In the genomic region with DNA sequence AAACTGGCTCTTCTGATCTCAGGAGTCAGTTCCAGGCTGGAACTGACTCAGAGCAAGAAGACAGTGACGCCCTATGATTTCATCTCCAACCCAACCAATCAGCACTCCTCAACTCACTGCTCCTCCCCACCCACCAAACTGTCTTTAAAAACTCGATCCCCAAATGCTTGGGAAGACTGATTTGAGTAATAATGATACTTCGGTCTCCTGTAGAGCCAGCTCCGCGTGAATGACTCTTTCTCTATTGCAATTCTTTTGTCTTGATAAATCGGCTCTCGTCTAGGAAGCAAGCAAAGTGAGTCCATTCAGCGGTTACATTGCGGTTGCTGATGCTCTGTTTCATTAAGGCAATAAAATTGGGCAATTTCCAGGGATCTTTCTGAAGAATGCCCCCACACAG, we compare ENCODE assay signal across 22 cellular contexts.
DNase-seq lines count a peak whose midpoint lies in the region; ATAC-seq, FAIRE-seq and TF ChIP-seq lines count a peak whose summit lies in the region.
"Had no signal": no experiment of that assay in that cellular context is flagged by ENCODE, and none has a peak within 500 bp of the region (broad histone marks: within the 10 kb centered on the region; RNA-seq: fewer than 3 reads in every experiment).

No MANE protein-coding gene starts in this region.

- no peak overlapping the region for H3K9ac ChIP-seq in astrocyte (ENCODE audit: low read length)

- H3K79me2 ChIP-seq in astrocyte (ENCODE audit: insufficient read depth, low read length) = no peaks in the 10 kb centered on the region

- H3K27ac Mint-ChIP-seq in astrocyte (ENCODE audit: unreplicated experiment) = no peak overlapping the region
- peak overlapping the region; percentile 65 for H3K27ac Mint-ChIP-seq in progenitor cell of endocrine pancreas
- H3K27ac Mint-ChIP-seq: CD4-positive, CD25-positive, alpha-beta regulatory T cell had no signal

- H2AFZ ChIP-seq in astrocyte (ENCODE audit: low read depth, low read length) = peak overlapping the region; percentile 26

- H3K9me3 Mint-ChIP-seq in astrocyte (ENCODE audit: unreplicated experiment) (peaks cover 6% of the 10 kb centered on the region), progenitor cell of endocrine pancreas (ENCODE audit: low read depth) (no peaks in the 10 kb centered on the region)

- H3K36me3 Mint-ChIP-seq in astrocyte (ENCODE audit: low read depth, unreplicated experiment) (no peaks in the 10 kb centered on the region), progenitor cell of endocrine pancreas (ENCODE audit: insufficient read depth) (no peaks in the 10 kb centered on the region)
- H3K36me3 Mint-ChIP-seq: CD4-positive, CD25-positive, alpha-beta regulatory T cell had no signal

- peak overlapping the region; percentile 33 for H3K4me2 ChIP-seq in astrocyte (ENCODE audit: low read length)

- H3K27me3 ChIP-seq in astrocyte (ENCODE audit: insufficient read depth, low read length) (no peaks in the 10 kb centered on the region), iPS DF 6.9 (ENCODE audit: control insufficient read depth, insufficient read depth, low read length) (no peaks in the 10 kb centered on the region)
- H3K27me3 ChIP-seq: Peyer's patch had no signal

- no peak overlapping the region for H3K4me3 Mint-ChIP-seq in astrocyte (ENCODE audit: unreplicated experiment)
- no peak overlapping the region for H3K4me3 Mint-ChIP-seq in progenitor cell of endocrine pancreas (ENCODE audit: low read depth)
- H3K4me3 Mint-ChIP-seq: CD4-positive, CD25-positive, alpha-beta regulatory T cell had no signal

- intact Hi-C loops in posterior vena cava (cut with DNase I) = no loop called here

- H3K27me3 Mint-ChIP-seq in astrocyte (ENCODE audit: low read depth, unreplicated experiment) (no peaks in the 10 kb centered on the region), progenitor cell of endocrine pancreas (no peaks in the 10 kb centered on the region)
- H3K27me3 Mint-ChIP-seq: CD4-positive, CD25-positive, alpha-beta regulatory T cell had no signal

- no peak for FAIRE-seq in astrocyte (lab: Jason Lieb, UNC)
- FAIRE-seq: K562 had no signal

- no peak overlapping the region for H3K4me3 ChIP-seq in astrocyte (ENCODE audit: insufficient read depth, low read depth, low read length)
- no peak overlapping the region for H3K4me3 ChIP-seq in iPS DF 6.9 (ENCODE audit: low read length)
- H3K4me3 ChIP-seq: K562, Peyer's patch had no signal

- DNase-seq in astrocyte (ENCODE audit: low read depth) (no peak), iPS DF 6.9 (ENCODE audit: low read depth, low spot score) (peak; percentile 76), progenitor cell of endocrine pancreas (ENCODE audit: low spot score, unreplicated experiment) (no peak), posterior vena cava (ENCODE audit: low spot score) (no peak), NAMALWA (ENCODE audit: low spot score) (no peak)
- DNase-seq in stimulated activated naive CD4-positive, alpha-beta T cell (lab: John Stamatoyannopoulos, UW) = no peak
- DNase-seq: ACHN; Calu3; CD4-positive, CD25-positive, alpha-beta regulatory T cell; DMS79; GF-D8; HCEC 1CT; NCI-H1092; NCI-H1694; NCI-H2107; NCI-H345; Peyer's patch; Right ventricle myocardium superior had no signal

- H3K36me3 ChIP-seq in astrocyte (ENCODE audit: insufficient read depth, low read length) = no peaks in the 10 kb centered on the region
- H3K36me3 ChIP-seq in iPS DF 6.9 (ENCODE audit: control insufficient read depth, insufficient read depth, low read length) = no peaks in the 10 kb centered on the region
- H3K36me3 ChIP-seq: Peyer's patch had no signal

- no peak overlapping the region for H3K27ac ChIP-seq in astrocyte (ENCODE audit: low read depth, low read length)
- H3K27ac ChIP-seq in iPS DF 6.9 (ENCODE audit: low read length) = peak overlapping the region; percentile 38
- H3K27ac ChIP-seq: Peyer's patch had no signal

- WGBS in iPS DF 6.9 (ENCODE audit: insufficient coverage, insufficient read length) = no CpG with 5 or more reads among the region's 9 CpGs

- H4K20me1 ChIP-seq in astrocyte (ENCODE audit: insufficient read depth, low read length) = no peaks in the 10 kb centered on the region

- H3K4me1 ChIP-seq in astrocyte (ENCODE audit: insufficient read depth, low read length) (no peaks in the 10 kb centered on the region), iPS DF 6.9 (ENCODE audit: control insufficient read depth, insufficient read depth, low read length) (peaks cover 4% of the 10 kb centered on the region)
- H3K4me1 ChIP-seq: Peyer's patch had no signal

- H3K9me3 ChIP-seq in astrocyte (ENCODE audit: insufficient read depth, low read depth, low read length) = no peaks in the 10 kb centered on the region
- no peaks in the 10 kb centered on the region for H3K9me3 ChIP-seq in iPS DF 6.9 (ENCODE audit: control insufficient read depth, insufficient read depth, low read length)
- H3K9me3 ChIP-seq: Peyer's patch had no signal

- ATAC-seq in HG02798 (IDR thresholded peaks at IDR 0.05; ENCODE audit: poor library complexity, unreplicated experiment) (peak; percentile 25), GM21529 (IDR thresholded peaks at IDR 0.05; ENCODE audit: unreplicated experiment) (no peak)
- ATAC-seq: K562, SK-N-SH treated with all-trans-retinoic acid at 6 μM for 48 hours had no signal

- TF ChIP-seq CTCF in astrocyte (IDR thresholded peaks at IDR 0.05; ENCODE audit: insufficient read depth, low read depth, low read length) = no peak
- no peak for TF ChIP-seq CTCF in progenitor cell of endocrine pancreas (IDR thresholded peaks at IDR 0.05; ENCODE audit: unreplicated experiment)

- H3K4me1 Mint-ChIP-seq in astrocyte (ENCODE audit: low read depth, unreplicated experiment) (no peaks in the 10 kb centered on the region), progenitor cell of endocrine pancreas (ENCODE audit: low read depth) (peaks cover 7% of the 10 kb centered on the region)
- H3K4me1 Mint-ChIP-seq: CD4-positive, CD25-positive, alpha-beta regulatory T cell had no signal
